ENCODE assay signal across 18 cellular contexts in the genomic region with DNA sequence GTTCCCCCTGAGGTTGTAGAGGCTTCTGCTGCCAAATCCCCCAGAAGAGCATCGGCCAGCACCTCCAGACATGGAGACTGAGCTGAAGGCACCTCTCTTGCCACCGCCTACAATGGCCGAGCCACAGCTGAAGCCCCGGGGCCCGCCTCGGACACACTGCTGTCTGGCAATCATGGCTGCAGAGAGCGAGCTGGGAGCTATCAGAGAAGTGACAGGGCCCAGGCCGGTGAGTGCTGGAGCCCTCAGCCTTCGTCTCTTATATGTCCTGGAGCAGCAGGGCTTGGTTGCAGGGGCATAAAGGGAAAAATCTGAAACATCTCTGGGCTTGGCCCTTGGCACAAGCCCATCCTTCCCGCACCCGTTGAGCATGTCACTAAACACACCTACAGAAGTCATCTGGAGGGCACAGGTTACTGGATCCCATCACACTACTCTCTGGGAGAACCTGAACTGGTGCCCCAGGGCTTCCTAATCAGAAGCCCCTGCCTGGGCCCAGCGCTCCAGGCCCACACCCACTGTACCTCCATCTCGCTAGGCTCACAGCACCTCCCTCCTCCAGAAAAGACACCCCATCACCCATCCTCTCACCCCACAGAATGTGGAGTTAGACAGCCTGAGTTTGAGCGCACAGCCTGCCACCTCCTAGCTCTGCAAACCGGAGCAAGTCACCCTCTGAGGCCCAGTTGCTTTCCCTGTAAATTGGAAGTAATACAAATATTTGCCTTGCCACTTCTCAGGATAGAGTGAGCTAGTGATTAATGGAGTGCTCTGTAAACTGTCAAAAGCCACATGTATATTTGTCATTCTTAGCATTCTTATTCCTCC. TPM values are rescaled to one million over a fixed set of nuclear protein-coding genes. Genes with fewer than 3 reads are reported as not detected.
A peak's percentile ranks its signal among the peaks of the same experiment; 100 is the strongest.
DNase-seq lines count a peak whose midpoint lies in the region; ATAC-seq and TF ChIP-seq lines count a peak whose summit lies in the region.
"Had no signal": no experiment of that assay in that cellular context is flagged by ENCODE, and none has a peak within 500 bp of the region (broad histone marks: within the 10 kb centered on the region; RNA-seq: fewer than 3 reads in every experiment).

TSS of gene KRT4 (minus strand) at position 232 of the 825 bp plus-strand sequence. CDS start at position 174, 58 bp downstream.

- CTCF ChIA-PET in HEK293T (lab: Yijun Ruan, JAX): interaction anchor here (1.0 kb wide), 1 partner anchor 65 kb away, joined by 3 read pairs; no protein-coding TSS in a partner anchor

- H3K4me3 ChIP-seq in AG10803 (ENCODE audit: low read length) (no peak within 1 kb of the TSS), foreskin fibroblast (ENCODE audit: low read depth in 1 of 2, low read length in 2 of 2) (no peak within 1 kb of the TSS)
- H3K4me3 ChIP-seq: coronary artery, K562 had no signal

- DNase-seq in AG10803 (ENCODE audit: low read depth) (peak; percentile 84), GM04504 (ENCODE audit: low read depth) (peak; percentile 31), RPMI7951 (ENCODE audit: low read depth) (peak; percentile 13), nephron progenitor cell (no peak), foreskin fibroblast (no peak), putamen (ENCODE audit: low spot score) (no peak), HEK293T (ENCODE audit: extremely low spot score) (no peak)
- DNase-seq: activated CD8-positive, alpha-beta T cell treated with anti-CD3 and anti-CD28 coated beads for 36 hours; amygdala; head of caudate nucleus; NCI-H1105 treated with DMSO at 0.1 percent for 48 hours; NCI-H446; stimulated activated naive CD8-positive, alpha-beta T cell treated with anti-CD3 and anti-CD28 coated beads, Interleukin-15, Interleukin-2, amounts not matched to agents 100 U/mL and 50 U/mL, for 24 hours had no signal

- ATAC-seq in HG03378 (IDR thresholded peaks at IDR 0.05; ENCODE audit: unreplicated experiment): no peak
- ATAC-seq: activated CD8-positive, alpha-beta T cell treated with anti-CD3 and anti-CD28 coated beads for 36 hours; K562; Panc1; stimulated activated naive CD8-positive, alpha-beta T cell treated with anti-CD3 and anti-CD28 coated beads, Interleukin-15, Interleukin-2, amounts not matched to agents 100 U/mL and 50 U/mL, for 24 hours had no signal

- peaks cover 13% of the 10 kb centered on the region for H3K27me3 Mint-ChIP-seq in nephron progenitor cell (ENCODE audit: low read depth, poor library complexity)
- H3K27me3 Mint-ChIP-seq: activated CD8-positive, alpha-beta T cell treated with anti-CD3 and anti-CD28 coated beads for 36 hours had no signal

- no peaks in the 10 kb centered on the region for H3K9me3 Mint-ChIP-seq in nephron progenitor cell
- H3K9me3 Mint-ChIP-seq: activated CD8-positive, alpha-beta T cell treated with anti-CD3 and anti-CD28 coated beads for 36 hours had no signal

- peaks cover 9% of the 10 kb centered on the region for H3K4me1 Mint-ChIP-seq in nephron progenitor cell

- no peaks in the 10 kb centered on the region for H3K36me3 Mint-ChIP-seq in nephron progenitor cell (ENCODE audit: low read depth)

- POLR2A ChIA-PET in HEK293T (lab: Yijun Ruan, JAX): no interaction called here

- peak within 1 kb of the TSS; percentile 44 for H3K27ac Mint-ChIP-seq in nephron progenitor cell
- H3K27ac Mint-ChIP-seq: activated CD8-positive, alpha-beta T cell treated with anti-CD3 and anti-CD28 coated beads for 36 hours had no signal

- TF ChIP-seq CTCF in AG10803 (conservative IDR thresholded peaks at IDR 0.05; ENCODE audit: low read length) (no peak), nephron progenitor cell (IDR thresholded peaks at IDR 0.05) (no peak), foreskin fibroblast (IDR thresholded peaks at IDR 0.05; ENCODE audit: low read depth, low read length) (no peak)

- no peak within 1 kb of the TSS for H3K4me3 Mint-ChIP-seq in nephron progenitor cell
- H3K4me3 Mint-ChIP-seq: activated CD8-positive, alpha-beta T cell treated with anti-CD3 and anti-CD28 coated beads for 36 hours had no signal

TF ChIP-seq in HEK293T, 16 proteins besides CTCF, POLR2A, EP300 and RAD21:
- TF ChIP-seq ARNT (IDR thresholded peaks at IDR 0.05) (no peak), CTBP1 (IDR thresholded peaks at IDR 0.05; ENCODE audit: borderline replicate concordance) (no peak), LEF1 (IDR thresholded peaks at IDR 0.05; ENCODE audit: borderline replicate concordance) (no peak), HDGF (IDR thresholded peaks at IDR 0.05; ENCODE audit: borderline replicate concordance) (no peak), SP1 (IDR thresholded peaks at IDR 0.05) (no peak)

RNA-seq across cellular contexts. Expression of gene KRT4, which starts in this region (rescaled TPM):
- total RNA-seq in RPMI7951 (2014; rRNA removed; shearing (Covaris generic)): not detected in 2 replicates
- total RNA-seq: K562, kidney epithelial cell had no signal

Comparison
In these comparisons a context has a peak if more than half of its experiments do, and no peak if none do; other contexts are left out.
1. Peak in DNase-seq in RPMI7951; RNA of the gene not detected or under 1 TPM.
2. DNase-seq: peak in AG10803 (single experiment) and GM04504 (single experiment); none in nephron progenitor cell (single experiment), foreskin fibroblast (0 of 2), putamen (single experiment) and HEK293T (single experiment).